Comparison of ENCODE assay signal across 8 cellular contexts in genomic region chr6:118935331-118935668, GRCh38. TPM values are rescaled to one million over a fixed set of nuclear protein-coding genes. Genes with fewer than 3 reads are reported as not detected.
DNase-seq lines count a peak whose midpoint lies in the region; ATAC-seq and TF ChIP-seq lines count a peak whose summit lies in the region.

No MANE protein-coding gene starts in this region.

- no peaks in the 10 kb centered on the region for H4K20me1 ChIP-seq in MM.1S (ENCODE audit: insufficient read depth, low read length)

- H3K27me3 ChIP-seq in BE2C (no peaks in the 10 kb centered on the region), MM.1S (replicated peaks; ENCODE audit: insufficient read depth, low read length) (no peaks in the 10 kb centered on the region), gastrocnemius medialis (no peaks in the 10 kb centered on the region)

- ATAC-seq in GM21381 (IDR thresholded peaks at IDR 0.05; ENCODE audit: unreplicated experiment) (peak; percentile 4), gastrocnemius medialis (no peak), sciatic nerve (no peak)

- peak overlapping the region; percentile 55 for H3K4me2 ChIP-seq in MM.1S (ENCODE audit: low read depth, low read length)

- H3K9me3 ChIP-seq in BE2C (no peaks in the 10 kb centered on the region), MM.1S (replicated peaks; ENCODE audit: insufficient read depth, low read length) (no peaks in the 10 kb centered on the region), gastrocnemius medialis (no peaks in the 10 kb centered on the region)

- in situ Hi-C loops in gastrocnemius medialis (cut with MboI; ENCODE audit: low sequenced_read_pairs in 4 of 4), result no loop called here

- peak overlapping the region; percentile 66; the same call in 1 of the 2 replicates for H3K27ac ChIP-seq in MM.1S (ENCODE audit: low read length)
- peak overlapping the region; percentile 94 to 98 (median 96) for H3K27ac ChIP-seq in gastrocnemius medialis

- TF ChIP-seq POLR2A in gastrocnemius medialis (IDR thresholded peaks at IDR 0.05), result no peak

- H3K4me1 ChIP-seq in BE2C, result no peaks in the 10 kb centered on the region
- peaks cover 3% of the 10 kb centered on the region; the same call in 1 of the 2 replicates for H3K4me1 ChIP-seq in MM.1S (ENCODE audit: low read length)
- H3K4me1 ChIP-seq in gastrocnemius medialis, result peaks cover 6 to 11% of the 10 kb centered on the region in 2 donors

- H3K9ac ChIP-seq in MM.1S (ENCODE audit: low read length), result peak overlapping the region; percentile 64; the same call in 1 of the 2 replicates

- intact Hi-C loops in gastrocnemius medialis (cut with DNase I; ENCODE audit: low total_unique reads) (no loop called here), sciatic nerve (cut with DNase I) (no loop called here)

- H3F3A ChIP-seq in MM.1S (ENCODE audit: insufficient read depth, low read length), result peaks cover 11% of the 10 kb centered on the region

- H3K36me3 ChIP-seq in BE2C, result no peaks in the 10 kb centered on the region
- H3K36me3 ChIP-seq in MM.1S (replicated peaks; ENCODE audit: insufficient read depth, low read length), result no peaks in the 10 kb centered on the region; the same call in 1 of the 2 replicates
- peaks cover 0 to 16% of the 10 kb centered on the region in 2 donors for H3K36me3 ChIP-seq in gastrocnemius medialis

- DNase-seq in BE2C (no peak), MM.1S (no peak), epithelial cell of proximal tubule (ENCODE audit: low read depth) (no peak), gastrocnemius medialis (no peak), sciatic nerve (ENCODE audit: low spot score) (no peak), HuH-7 (ENCODE audit: low spot score) (no peak)
- DNase-seq in activated CD8-positive, alpha-beta memory T cell treated with anti-CD3 and anti-CD28 coated beads, Interleukin-2, amount 50 U/mL, for 48 hours, result no peak

- H3K4me3 ChIP-seq in BE2C (ENCODE audit: low read depth, low read length) (peak overlapping the region; percentile 93), MM.1S (ENCODE audit: low read length) (peak overlapping the region; percentile 70), epithelial cell of proximal tubule (ENCODE audit: low read depth, low read length) (peak overlapping the region; percentile 79), gastrocnemius medialis (peak overlapping the region; percentile 86 to 98 (median 92))

- peaks cover 15% of the 10 kb centered on the region; the same call in 1 of the 2 replicates for H3K79me2 ChIP-seq in MM.1S (ENCODE audit: low read length)

- no peaks in the 10 kb centered on the region for H3K9me2 ChIP-seq in MM.1S (replicated peaks; ENCODE audit: insufficient read depth, low read length)

- TF ChIP-seq CTCF in BE2C (IDR thresholded peaks at IDR 0.05; ENCODE audit: low read depth, low read length) (no peak), MM.1S (IDR thresholded peaks at IDR 0.05; ENCODE audit: low read length) (no peak), epithelial cell of proximal tubule (conservative IDR thresholded peaks at IDR 0.05; ENCODE audit: low read depth, low read length) (no peak), gastrocnemius medialis (IDR thresholded peaks at IDR 0.05 in 4 of 5, conservative IDR thresholded peaks at IDR 0.05 in 1 of 5) (no peak)

- H2AFZ ChIP-seq in MM.1S (ENCODE audit: low read length), result peak overlapping the region; percentile 89

RNA-seq across cellular contexts. Expression of gene MCM9, which starts 0.3 kb away (rescaled TPM):
- 7.7 TPM for polyA plus RNA-seq in BE2C (2012; ENCODE audit: insufficient read depth, insufficient read length, low read depth)
- total RNA-seq in epithelial cell of proximal tubule, result 9.6 and 15.5 TPM in 2 replicates
- total RNA-seq in gastrocnemius medialis, result 1 to 10 TPM; 3.5 to 6.9 (median 5.0) TPM
- total RNA-seq in sciatic nerve, result 20.9 TPM

RNA-seq across cellular contexts. Expression of gene ASF1A, which starts 41.3 kb away (rescaled TPM):
- polyA plus RNA-seq in BE2C (2012; ENCODE audit: insufficient read depth, insufficient read length, low read depth), result 19.9 TPM
- total RNA-seq in epithelial cell of proximal tubule (7.6 and 21.8 TPM in 2 replicates), gastrocnemius medialis (10 to 100 TPM in 3 of 4 donors, 1 to 10 TPM in 1; 9.7 to 13.9 (median 11.0) TPM), sciatic nerve (15.9 TPM)
